In the genomic region with DNA sequence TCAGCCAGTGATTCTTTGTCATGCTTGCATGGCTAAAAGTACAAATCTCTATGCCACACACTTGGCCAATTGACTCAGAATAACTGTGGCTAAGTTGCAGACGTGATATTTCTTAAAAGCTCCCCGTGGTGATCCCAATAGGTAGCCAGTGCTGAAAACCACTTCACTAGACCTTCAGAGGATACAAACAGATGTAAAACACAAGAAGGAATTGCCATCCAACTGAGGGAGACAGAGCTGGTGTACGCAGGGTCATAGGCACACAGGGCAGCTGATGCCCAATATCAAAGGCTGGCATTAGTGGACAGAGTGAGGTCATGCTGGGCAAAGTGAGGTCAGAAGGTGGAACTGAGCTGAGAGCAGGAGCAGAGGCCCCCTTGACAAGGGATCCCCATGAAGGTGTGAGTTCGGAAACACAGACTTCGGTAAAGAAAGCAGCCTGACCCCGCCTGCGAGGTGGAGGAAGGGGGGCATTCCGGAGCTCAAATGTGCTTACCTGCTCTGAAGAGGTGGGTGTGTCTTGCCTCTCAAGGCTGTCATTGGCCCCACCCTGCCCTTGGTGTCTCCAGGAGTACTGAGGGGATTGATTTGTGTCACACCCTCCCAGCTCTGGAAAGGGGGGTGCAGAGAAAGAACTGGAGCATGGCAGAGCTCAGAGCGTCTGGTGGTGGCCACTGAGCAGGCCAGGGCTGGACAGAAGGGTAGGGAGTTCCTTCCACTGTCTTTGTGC, we compare ENCODE assay signal across 22 cellular contexts.
"Had no signal": no experiment of that assay in that cellular context is flagged by ENCODE, and none has a peak within 500 bp of the region (broad histone marks: within the 10 kb centered on the region; RNA-seq: fewer than 3 reads in every experiment).

No MANE protein-coding gene starts in this region.

- ATAC-seq: activated CD4-positive, alpha-beta T cell treated with anti-CD3 and anti-CD28 coated beads for 36 hours; activated T-cell treated with anti-CD3 and anti-CD28 coated beads, Interleukin-2, amount 50 U/mL, for 72 hours; left ventricle myocardium superior; right lobe of liver had no signal

- H3K4me1 ChIP-seq: right lobe of liver, upper lobe of left lung had no signal

- H3K9me3 Mint-ChIP-seq: activated B cell treated with CpG ODN at 0.5 μM for 24 hours; activated naive CD4-positive, alpha-beta T cell treated with anti-CD3 and anti-CD28 coated beads for 36 hours; activated naive CD8-positive, alpha-beta T cell treated with anti-CD3 and anti-CD28 coated beads, Interleukin-2, amount 10 ng/mL, durations not matched to agents 7 days and 5 days; activated T-cell treated with anti-CD3 and anti-CD28 coated beads, Interleukin-2, amount 50 U/mL, for 72 hours; memory B cell; nephron progenitor cell; T-helper 1 cell treated with Interleukin-12 subunit alpha and Interleukin-12 subunit beta and Interleukin-4 antibody, amounts not matched to agents 30 μg/mL and 1 μg/mL, for 36 hours had no signal

- H3K36me3 ChIP-seq: right lobe of liver, thoracic aorta, upper lobe of left lung had no signal

- H3K36me3 Mint-ChIP-seq: activated naive CD8-positive, alpha-beta T cell treated with anti-CD3 and anti-CD28 coated beads, Interleukin-2, amount 10 ng/mL, durations not matched to agents 7 days and 5 days; memory B cell had no signal

- H3K27ac ChIP-seq: right lobe of liver, skin epidermis, thoracic aorta, upper lobe of left lung had no signal

- H3K9me3 ChIP-seq: right lobe of liver, thoracic aorta, upper lobe of left lung had no signal

- H3K4me3 Mint-ChIP-seq: activated B cell treated with CpG ODN at 0.5 μM for 24 hours; activated CD4-positive, alpha-beta T cell treated with anti-CD3 and anti-CD28 coated beads for 36 hours; activated naive CD4-positive, alpha-beta T cell treated with anti-CD3 and anti-CD28 coated beads for 36 hours; activated naive CD8-positive, alpha-beta T cell treated with anti-CD3 and anti-CD28 coated beads, Interleukin-2, amount 10 ng/mL, durations not matched to agents 7 days and 5 days; activated T-cell treated with anti-CD3 and anti-CD28 coated beads, Interleukin-2, amount 50 U/mL, for 72 hours; memory B cell; nephron progenitor cell; T-helper 1 cell treated with Interleukin-12 subunit alpha and Interleukin-12 subunit beta and Interleukin-4 antibody, amounts not matched to agents 30 μg/mL and 1 μg/mL, for 36 hours had no signal

- DNase-seq: activated B cell treated with CpG ODN at 0.5 μM for 24 hours; activated CD4-positive, alpha-beta T cell treated with anti-CD3 and anti-CD28 coated beads for 36 hours; activated CD4-positive, alpha-beta T cell treated with anti-CD3 and anti-CD28 coated beads, Interleukin-2, amount 50 U/mL, for 48 hours; activated effector memory CD4-positive, alpha-beta T cell treated with Interleukin-2 at 50 U/mL for 16 hours; activated naive CD4-positive, alpha-beta T cell treated with anti-CD3 and anti-CD28 coated beads for 36 hours; activated naive CD8-positive, alpha-beta T cell treated with anti-CD3 and anti-CD28 coated beads, Interleukin-2, amount 10 ng/mL, durations not matched to agents 7 days and 5 days; activated T-cell treated with anti-CD3 and anti-CD28 coated beads, Interleukin-2, amount 50 U/mL, for 72 hours; amniotic stem cell; cortex of kidney; foreskin fibroblast; left ventricle myocardium superior; nephron progenitor cell; right lobe of liver; stimulated activated CD4-positive, alpha-beta T cell treated with anti-CD3 and anti-CD28 coated beads, Interleukin-2, amount 100 ng/mL, for 24 hours; stimulated activated CD8-positive, alpha-beta memory T cell treated with anti-CD3 and anti-CD28 coated beads, Interleukin-4, amount 100 ng/mL, for 48 hours; stimulated activated naive CD4-positive, alpha-beta T cell; T1000; upper lobe of left lung had no signal

- H3K27ac Mint-ChIP-seq: activated B cell treated with CpG ODN at 0.5 μM for 24 hours; activated CD4-positive, alpha-beta T cell treated with anti-CD3 and anti-CD28 coated beads for 36 hours; activated naive CD4-positive, alpha-beta T cell treated with anti-CD3 and anti-CD28 coated beads for 36 hours; activated naive CD8-positive, alpha-beta T cell treated with anti-CD3 and anti-CD28 coated beads, Interleukin-2, amount 10 ng/mL, durations not matched to agents 7 days and 5 days; activated T-cell treated with anti-CD3 and anti-CD28 coated beads, Interleukin-2, amount 50 U/mL, for 72 hours; memory B cell; nephron progenitor cell; T-helper 1 cell treated with Interleukin-12 subunit alpha and Interleukin-12 subunit beta and Interleukin-4 antibody, amounts not matched to agents 30 μg/mL and 1 μg/mL, for 36 hours had no signal

- H3K4me3 ChIP-seq: right lobe of liver, skin epidermis, thoracic aorta, upper lobe of left lung had no signal

- H3K27me3 ChIP-seq: right lobe of liver, upper lobe of left lung had no signal

- H3K4me1 Mint-ChIP-seq: activated B cell treated with CpG ODN at 0.5 μM for 24 hours; activated CD4-positive, alpha-beta T cell treated with anti-CD3 and anti-CD28 coated beads for 36 hours; activated naive CD8-positive, alpha-beta T cell treated with anti-CD3 and anti-CD28 coated beads, Interleukin-2, amount 10 ng/mL, durations not matched to agents 7 days and 5 days; memory B cell had no signal
